In the genomic region with DNA sequence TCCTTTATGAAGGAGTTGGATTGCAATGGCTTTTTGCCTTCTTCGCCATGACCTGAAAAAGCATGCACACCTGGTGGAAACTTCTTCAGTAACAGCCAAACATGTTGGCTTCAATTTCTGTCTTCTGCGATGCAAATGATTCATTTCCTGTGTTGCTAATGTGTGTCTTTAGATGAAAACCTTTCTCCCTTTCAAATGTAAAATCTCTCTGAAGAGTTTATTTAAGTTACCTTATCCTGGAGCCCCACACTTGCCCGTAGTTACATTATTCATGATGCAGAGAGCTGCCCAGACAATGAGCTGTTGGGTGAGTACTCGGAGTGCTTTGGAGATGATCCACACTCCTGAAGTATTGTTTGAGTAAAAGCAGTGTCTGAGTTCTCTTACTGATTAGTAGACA, we compare ENCODE assay signal across 19 cellular contexts.
DNase-seq lines count a peak whose midpoint lies in the region; ATAC-seq, FAIRE-seq and TF ChIP-seq lines count a peak whose summit lies in the region.
"Had no signal": no experiment of that assay in that cellular context is flagged by ENCODE, and none has a peak within 500 bp of the region (broad histone marks: within the 10 kb centered on the region; RNA-seq: fewer than 3 reads in every experiment).

No MANE protein-coding gene starts in this region.

- no peaks in the 10 kb centered on the region for H3K27me3 ChIP-seq in DOHH2 (ENCODE audit: control insufficient read depth, low read length)
- H3K27me3 ChIP-seq in HUES6 (ENCODE audit: control insufficient read depth, insufficient read depth, low read length) = no peaks in the 10 kb centered on the region
- H3K27me3 ChIP-seq in RWPE2 (ENCODE audit: insufficient read depth, poor library complexity, severe bottlenecking) = no peaks in the 10 kb centered on the region
- H3K27me3 ChIP-seq in right atrium auricular region = no peaks in the 10 kb centered on the region
- H3K27me3 ChIP-seq: cardiac muscle cell, hepatocyte, suprapubic skin had no signal

- no peaks in the 10 kb centered on the region for H3F3A ChIP-seq in DOHH2 (ENCODE audit: control insufficient read depth, insufficient read depth)

- FAIRE-seq in urothelium cell line (lab: Jason Lieb, UNC) = no peak

- no peak for TF ChIP-seq POLR2A in lower leg skin (IDR thresholded peaks at IDR 0.05)

- peak overlapping the region; percentile 22 for H3K4me3 ChIP-seq in DOHH2 (ENCODE audit: low read length)
- H3K4me3 ChIP-seq in HUES6 (ENCODE audit: low read depth, low read length) = peak overlapping the region; percentile 17; the same call in 1 of the 2 replicates
- H3K4me3 ChIP-seq in RWPE2 (ENCODE audit: severe bottlenecking) = no peak overlapping the region
- H3K4me3 ChIP-seq in lower leg skin (ENCODE audit: low read depth, poor library complexity, severe bottlenecking) = no peak overlapping the region
- H3K4me3 ChIP-seq in right atrium auricular region = no peak overlapping the region
- H3K4me3 ChIP-seq: A549, BLaER1, cardiac muscle cell, hepatocyte, suprapubic skin had no signal

- H3K79me2 ChIP-seq in DOHH2 (ENCODE audit: control insufficient read depth, low read length) = no peaks in the 10 kb centered on the region
- H3K79me2 ChIP-seq: hepatocyte had no signal

- no peak for DNase-seq in RWPE2 (ENCODE audit: low spot score)
- peak; percentile 60 for DNase-seq in iPS DF 19.7 (ENCODE audit: low read depth, low spot score)
- DNase-seq in urothelium cell line (ENCODE audit: low spot score) = no peak
- no peak for DNase-seq in lower leg skin (ENCODE audit: low spot score in 2 of 2)
- DNase-seq in right atrium auricular region (ENCODE audit: low spot score) = no peak
- DNase-seq: activated CD4-positive, alpha-beta T cell treated with anti-CD3 and anti-CD28 coated beads for 48 hours; left colon; NCI-H2107; NCI-H526 treated with DMSO at 0.1 percent for 48 hours; SIG-M5; T-helper 1 cell had no signal

- peak overlapping the region; percentile 69 for H3K9ac ChIP-seq in HUES6 (ENCODE audit: low read length)
- H3K9ac ChIP-seq: BLaER1 had no signal

- H3K9me3 ChIP-seq in DOHH2 (ENCODE audit: control insufficient read depth, insufficient read depth, low read length) = no peaks in the 10 kb centered on the region
- peaks cover 3% of the 10 kb centered on the region; the same call in 1 of the 2 replicates for H3K9me3 ChIP-seq in HUES6 (ENCODE audit: control insufficient read depth, insufficient read depth, low read depth, low read length)
- no peaks in the 10 kb centered on the region for H3K9me3 ChIP-seq in RWPE2 (ENCODE audit: severe bottlenecking)
- H3K9me3 ChIP-seq in right atrium auricular region = no peaks in the 10 kb centered on the region
- H3K9me3 ChIP-seq: A549, BLaER1, suprapubic skin had no signal

- WGBS in lower leg skin, 2 donors = 25 to 28% methylated on average over 4 of the region's 4 CpGs

- TF ChIP-seq CTCF in DOHH2 (IDR thresholded peaks at IDR 0.05; ENCODE audit: low read depth, low read length, poor library complexity, severe bottlenecking) (no peak), RWPE2 (IDR thresholded peaks at IDR 0.05; ENCODE audit: poor library complexity, severe bottlenecking) (no peak), lower leg skin (IDR thresholded peaks at IDR 0.05) (no peak), right atrium auricular region (IDR thresholded peaks at IDR 0.05) (no peak)

- H3K36me3 ChIP-seq in DOHH2 (ENCODE audit: control insufficient read depth, low read length) (no peaks in the 10 kb centered on the region), HUES6 (ENCODE audit: control insufficient read depth, insufficient read depth, low read length) (peaks cover 3% of the 10 kb centered on the region; the same call in 1 of the 2 replicates), RWPE2 (ENCODE audit: low read depth) (no peaks in the 10 kb centered on the region), right atrium auricular region (no peaks in the 10 kb centered on the region)
- H3K36me3 ChIP-seq: BLaER1, cardiac muscle cell, suprapubic skin had no signal

- H3K4me1 ChIP-seq in DOHH2 (ENCODE audit: control insufficient read depth, low read length) (peaks cover 22% of the 10 kb centered on the region), HUES6 (ENCODE audit: control insufficient read depth, insufficient read depth, low read length) (peaks cover 36% of the 10 kb centered on the region), RWPE2 (ENCODE audit: insufficient read depth, poor library complexity, severe bottlenecking) (no peaks in the 10 kb centered on the region), right atrium auricular region (no peaks in the 10 kb centered on the region)
- H3K4me1 ChIP-seq: A549, BLaER1, suprapubic skin had no signal

- no peaks in the 10 kb centered on the region for H4K20me1 ChIP-seq in DOHH2 (ENCODE audit: control insufficient read depth, insufficient read depth, low read depth, low read length)
- H4K20me1 ChIP-seq: BLaER1 had no signal

- H3K4me2 ChIP-seq in DOHH2 (ENCODE audit: low read length) = peak overlapping the region; percentile 43
- H3K4me2 ChIP-seq: A549, BLaER1, hepatocyte had no signal

- no peaks in the 10 kb centered on the region for H3K9me2 ChIP-seq in DOHH2 (replicated peaks; ENCODE audit: control insufficient read depth, low read length)

- H3K27ac ChIP-seq in DOHH2 (ENCODE audit: low read depth, low read length) (peak overlapping the region; percentile 33; the same call in 1 of the 2 replicates), HUES6 (ENCODE audit: low read depth, low read length) (peak overlapping the region; percentile 91), RWPE2 (ENCODE audit: poor library complexity, severe bottlenecking) (peak overlapping the region; percentile 81), right atrium auricular region (no peak overlapping the region)
- H3K27ac ChIP-seq: A549, BLaER1, cardiac muscle cell, hepatocyte, suprapubic skin had no signal

- intact Hi-C loops in lower leg skin (cut with DNase I; ENCODE audit: low total_unique reads) = no loop called here

- peak; percentile 98 for ATAC-seq in RWPE2 (ENCODE audit: low read depth)
- ATAC-seq in GM21619 (IDR thresholded peaks at IDR 0.05; ENCODE audit: unreplicated experiment) = no peak
- ATAC-seq: A549, left colon had no signal

Comparison
In these comparisons a context has a peak if more than half of its experiments do, and no peak if none do; other contexts are left out.
1. H3K27ac ChIP-seq: peak in DOHH2 (single experiment), HUES6 (single experiment) and RWPE2 (single experiment); none in right atrium auricular region (0 of 2).
2. H3K4me3 ChIP-seq: peak in DOHH2 (single experiment) and HUES6 (single experiment); none in RWPE2 (single experiment), lower leg skin (single experiment) and right atrium auricular region (0 of 2).